ENCODE assay signal across 30 cellular contexts in the genomic region with DNA sequence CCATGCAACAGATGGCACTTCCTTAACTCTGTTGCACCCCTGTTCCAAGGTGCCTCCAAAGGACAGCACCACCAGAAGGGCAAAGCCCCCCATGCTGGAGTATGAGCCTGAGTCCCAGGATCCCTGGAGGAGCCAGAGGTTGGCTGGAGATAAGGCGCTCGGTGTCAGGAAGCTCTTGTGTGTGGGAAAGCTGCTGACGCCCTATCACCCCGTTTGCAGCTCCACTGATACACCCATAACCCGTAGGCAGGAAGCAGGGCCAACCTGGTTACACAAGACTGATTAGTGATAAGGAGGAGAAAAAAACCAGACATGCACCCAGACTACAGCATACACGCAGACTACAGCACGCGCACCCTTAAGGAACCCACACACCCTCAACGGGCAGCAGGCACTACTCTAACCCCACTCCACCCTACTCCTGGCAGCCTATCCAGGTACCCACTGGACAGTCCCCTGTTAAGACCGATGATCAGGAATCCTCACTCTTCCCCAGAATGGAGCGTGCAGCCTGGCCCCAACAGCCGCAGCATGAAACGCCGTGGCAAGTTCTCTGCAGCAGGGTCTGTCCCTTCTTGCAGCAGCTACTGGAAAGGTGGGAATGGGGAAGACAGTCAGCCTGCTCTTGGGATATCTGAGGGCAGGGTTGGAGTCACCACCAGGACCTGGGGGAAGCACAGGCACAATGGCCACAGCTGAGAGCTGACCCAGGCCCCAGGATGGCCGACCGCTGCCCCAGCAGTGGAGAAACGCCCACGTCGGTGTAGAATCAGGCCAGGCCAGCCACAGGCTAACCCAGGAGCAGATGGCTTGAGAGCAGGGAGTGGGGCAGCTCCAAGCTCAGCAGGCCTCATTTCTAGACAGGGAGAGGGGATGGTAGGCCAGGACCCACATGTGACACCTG. TPM values are rescaled to one million over a fixed set of nuclear protein-coding genes. Genes with fewer than 3 reads are reported as not detected.
DNase-seq lines count a peak whose midpoint lies in the region; ATAC-seq and TF ChIP-seq lines count a peak whose summit lies in the region.
"Had no signal": no experiment of that assay in that cellular context is flagged by ENCODE, and none has a peak within 500 bp of the region (broad histone marks: within the 10 kb centered on the region; RNA-seq: fewer than 3 reads in every experiment).

No MANE protein-coding gene starts in this region.

- in situ Hi-C loops in GM23248 (cut with MboI) = no loop called here

- no peaks in the 10 kb centered on the region for H3K9me2 ChIP-seq in GM23248 (ENCODE audit: insufficient read depth)

- no peak overlapping the region for H3K27ac ChIP-seq in GM23248
- H3K27ac ChIP-seq: brain microvascular endothelial cell, foreskin keratinocyte, KMS-11, sigmoid colon, SK-N-MC had no signal

- no peak overlapping the region for H3K9ac ChIP-seq in GM23248
- H3K9ac ChIP-seq: KMS-11 had no signal

- H3K9me3 Mint-ChIP-seq in osteocyte (ENCODE audit: unreplicated experiment) (no peaks in the 10 kb centered on the region), CD14-positive monocyte (no peaks in the 10 kb centered on the region)
- H3K9me3 Mint-ChIP-seq: activated CD4-positive, alpha-beta memory T cell treated with anti-CD3 and anti-CD28 coated beads, Interleukin-2, amount 10 ng/mL, durations not matched to agents 7 days and 5 days; CD4-positive, CD25-positive, alpha-beta regulatory T cell; mesothelial cell of epicardium; natural killer cell had no signal

- H2AFZ ChIP-seq in GM23248 = no peak overlapping the region

- H3K36me3 Mint-ChIP-seq in osteocyte (ENCODE audit: unreplicated experiment) = no peaks in the 10 kb centered on the region
- H3K36me3 Mint-ChIP-seq in CD14-positive monocyte = no peaks in the 10 kb centered on the region
- H3K36me3 Mint-ChIP-seq: CD4-positive, CD25-positive, alpha-beta regulatory T cell; mesothelial cell of epicardium; natural killer cell had no signal

- H3K4me3 ChIP-seq in H7 (ENCODE audit: insufficient read depth, low read depth, low read length) (no peak overlapping the region), GM23248 (no peak overlapping the region)
- H3K4me3 ChIP-seq: sigmoid colon, SK-N-MC had no signal

- H3K36me3 ChIP-seq in H7 (replicated peaks; ENCODE audit: control insufficient read depth, insufficient read depth, low read length) (no peaks in the 10 kb centered on the region), GM23248 (ENCODE audit: low read depth) (no peaks in the 10 kb centered on the region)
- H3K36me3 ChIP-seq: brain microvascular endothelial cell, sigmoid colon had no signal

- no peaks in the 10 kb centered on the region for H3K79me2 ChIP-seq in GM23248 (ENCODE audit: insufficient read depth)

- DNase-seq in H7 = peak; percentile 13
- peak; percentile 93 for DNase-seq in SK-N-DZ (ENCODE audit: low spot score)
- peak; percentile 8 for DNase-seq in central memory CD4-positive, alpha-beta T cell
- peak; percentile 73 for DNase-seq in osteocyte (ENCODE audit: extremely low spot score, unreplicated experiment)
- no peak for DNase-seq in SHP77 (lab: John Stamatoyannopoulos, UW)
- no peak for DNase-seq in CD14-positive monocyte (ENCODE audit: low spot score)
- no peak for DNase-seq in GM23248
- DNase-seq: activated CD4-positive, alpha-beta memory T cell treated with anti-CD3 and anti-CD28 coated beads, Interleukin-2, amount 10 ng/mL, durations not matched to agents 7 days and 5 days; activated CD4-positive, CD25-positive, alpha-beta regulatory T cell; activated gamma-delta T cell treated with Interleukin-2 at 50 U/mL for 16 hours; brain microvascular endothelial cell; effector CD8-positive, alpha-beta T cell; foreskin keratinocyte; hypothalamus; left ventricle myocardium superior; MV-4-11; natural killer cell; NCI-H1694 treated with DMSO at 0.1 percent for 48 hours; NCI-H2171; NCI-H526; sigmoid colon; stimulated activated CD4-positive, alpha-beta T cell treated with anti-CD3 and anti-CD28 coated beads, Interleukin-15, amount 100 ng/mL, for 24 hours; trophoblast cell had no signal

- intact Hi-C loops in CD14-positive monocyte (cut with micrococcal nuclease) = no loop called here

- H4K20me1 ChIP-seq in GM23248 (ENCODE audit: insufficient read depth) = no peaks in the 10 kb centered on the region

- WGBS in GM23248 (ENCODE audit: low coverage in 1 of 2, low lambda C conversion rate in 2 of 2, missing lambda C conversion rate in 2 of 2), 2 experiments = 72 to 78% methylated on average over 19 of the region's 19 CpGs

- ATAC-seq in GM21825 (IDR thresholded peaks at IDR 0.05; ENCODE audit: unreplicated experiment) = no peak
- ATAC-seq: foreskin keratinocyte, left ventricle myocardium superior had no signal

- H3K4me1 ChIP-seq in GM23248 (ENCODE audit: insufficient read depth) = no peaks in the 10 kb centered on the region
- H3K4me1 ChIP-seq: foreskin keratinocyte, sigmoid colon had no signal

- TF ChIP-seq CTCF in osteocyte (IDR thresholded peaks at IDR 0.05) = no peak
- TF ChIP-seq CTCF in CD14-positive monocyte (IDR thresholded peaks at IDR 0.05) = no peak

- H3K9me3 ChIP-seq in GM23248 (ENCODE audit: low read depth) = no peaks in the 10 kb centered on the region
- H3K9me3 ChIP-seq: sigmoid colon had no signal

- H3K27me3 Mint-ChIP-seq in osteocyte (ENCODE audit: unreplicated experiment) = peaks cover 17% of the 10 kb centered on the region
- H3K27me3 Mint-ChIP-seq in CD14-positive monocyte (ENCODE audit: low read depth in 3 of 3) = peaks cover 1 to 7% (median 3%) of the 10 kb centered on the region in 3 donors

- H3K4me3 Mint-ChIP-seq in osteocyte (ENCODE audit: unreplicated experiment) (no peak overlapping the region), CD14-positive monocyte (no peak overlapping the region)
- H3K4me3 Mint-ChIP-seq: activated CD4-positive, alpha-beta memory T cell treated with anti-CD3 and anti-CD28 coated beads, Interleukin-2, amount 10 ng/mL, durations not matched to agents 7 days and 5 days; CD4-positive, CD25-positive, alpha-beta regulatory T cell; mesothelial cell of epicardium; natural killer cell had no signal

- no peak overlapping the region for H3K27ac Mint-ChIP-seq in osteocyte (ENCODE audit: unreplicated experiment)
- no peak overlapping the region for H3K27ac Mint-ChIP-seq in CD14-positive monocyte
- H3K27ac Mint-ChIP-seq: activated CD4-positive, alpha-beta memory T cell treated with anti-CD3 and anti-CD28 coated beads, Interleukin-2, amount 10 ng/mL, durations not matched to agents 7 days and 5 days; mesothelial cell of epicardium; natural killer cell had no signal

- H3K4me2 ChIP-seq in GM23248 (ENCODE audit: unreplicated experiment) = no peak overlapping the region
- H3K4me2 ChIP-seq: KMS-11 had no signal

- H3K27me3 ChIP-seq in H7 (ENCODE audit: control insufficient read depth, insufficient read depth, low read length) = no peaks in the 10 kb centered on the region
- no peaks in the 10 kb centered on the region for H3K27me3 ChIP-seq in GM23248 (replicated peaks; ENCODE audit: insufficient read depth)
- H3K27me3 ChIP-seq: brain microvascular endothelial cell had no signal

- H3F3A ChIP-seq in GM23248 (ENCODE audit: insufficient read depth) = no peaks in the 10 kb centered on the region

- peaks cover 3% of the 10 kb centered on the region for H3K4me1 Mint-ChIP-seq in osteocyte (ENCODE audit: unreplicated experiment)
- no peaks in the 10 kb centered on the region for H3K4me1 Mint-ChIP-seq in CD14-positive monocyte

RNA-seq across cellular contexts. Expression of gene TUBB8, which starts 38.3 kb away (rescaled TPM):
- total RNA-seq in H7 (2014; rRNA removed; shearing (Covaris generic)) = 2.5 and 9.2 TPM in 2 replicates
- polyA plus RNA-seq in SK-N-DZ (2014; cell fraction: cytosol; rRNA removed) = not detected in 2 replicates
- not detected in 2 replicates for polyA plus RNA-seq in SK-N-DZ (2014; cell fraction: nucleus; rRNA removed)
- not detected in 2 replicates for total RNA-seq in osteocyte
- polyA plus RNA-seq in CD14-positive monocyte (under 1 TPM in 1 of 2 donors, not detected in 1; 0.43 TPM), GM23248 (2016; fragmentation: Nextera tagmentation; extraction: Ambion mirVana) (not detected in 2 replicates)
- not detected in 2 replicates for total RNA-seq in GM23248 (2014; rRNA removed; shearing (Covaris generic))
- total RNA-seq: activated CD4-positive, alpha-beta memory T cell treated with anti-CD3 and anti-CD28 coated beads, Interleukin-2, amount 10 ng/mL, durations not matched to agents 7 days and 5 days; CD4-positive, CD25-positive, alpha-beta regulatory T cell; esophagus mucosa; left ventricle myocardium superior; posterior vena cava had no signal
- polyA plus RNA-seq: CD4-positive, CD25-positive, alpha-beta regulatory T cell; foreskin keratinocyte had no signal

RNA-seq across cellular contexts. Expression of gene ZMYND11, which starts 47.8 kb away (rescaled TPM):
- total RNA-seq in H7 (2014; rRNA removed; shearing (Covaris generic)) = 18.8 and 24.4 TPM in 2 replicates
- polyA plus RNA-seq in SK-N-DZ (2014; cell fraction: cytosol; rRNA removed) = 37.0 and 41.4 TPM in 2 replicates
- polyA plus RNA-seq in SK-N-DZ (2014; cell fraction: nucleus; rRNA removed) = 42.4 and 46.0 TPM in 2 replicates
- 87.7 and 87.8 TPM in 2 replicates for total RNA-seq in osteocyte
- 1 to 10 TPM; 7.0 to 8.8 TPM for polyA plus RNA-seq in CD14-positive monocyte
- 63.4 and 66.0 TPM in 2 replicates for total RNA-seq in GM23248 (2014; rRNA removed; shearing (Covaris generic))
- polyA plus RNA-seq in GM23248 (2016; fragmentation: Nextera tagmentation; extraction: Ambion mirVana) = 47.1 and 47.9 TPM in 2 replicates

Comparison
In these comparisons a context has a peak if more than half of its experiments do, and no peak if none do; other contexts are left out.
1. DNase-seq: peak in H7 (single experiment), SK-N-DZ (single experiment), central memory CD4-positive, alpha-beta T cell (single experiment) and osteocyte (single experiment); none in SHP77 (0 of 2), CD14-positive monocyte (single experiment) and GM23248 (single experiment).